1 cellular context compared by ENCODE assay signal in genomic region chr9:4207881-4208615, GRCh38.
TF ChIP-seq lines count a peak whose summit lies in the region.

No MANE protein-coding gene starts in this region.

TF ChIP-seq in IMR-90, 13 proteins besides CTCF, POLR2A, EP300 and RAD21 (continued from another document):
- TF ChIP-seq ELK1 (IDR thresholded peaks at IDR 0.05; ENCODE audit: borderline replicate concordance, low read depth, low read length) = no peak
